In genomic region chr12:131387281-131388163, GRCh38 we compare ENCODE assay signal across 1 cellular context.
TF ChIP-seq lines count a peak whose summit lies in the region.

No MANE protein-coding gene starts in this region.

TF ChIP-seq in H1, 55 proteins besides CTCF, POLR2A, EP300 and RAD21 (continued from another document):
- TF ChIP-seq CHD7 (IDR thresholded peaks at IDR 0.05; ENCODE audit: insufficient replicate concordance, low read length), result no peak
- TF ChIP-seq RXRA (IDR thresholded peaks at IDR 0.05; ENCODE audit: insufficient read depth, low read depth, low read length), result no peak
- no peak for TF ChIP-seq POU5F1 (IDR thresholded peaks at IDR 0.05; ENCODE audit: low read depth, low read length)
- TF ChIP-seq POLR2AphosphoS5 (IDR thresholded peaks at IDR 0.05; ENCODE audit: low read depth, low read length), result no peak
- TF ChIP-seq SP1 (IDR thresholded peaks at IDR 0.05; ENCODE audit: low read depth, low read length), result no peak
